In the genomic region with DNA sequence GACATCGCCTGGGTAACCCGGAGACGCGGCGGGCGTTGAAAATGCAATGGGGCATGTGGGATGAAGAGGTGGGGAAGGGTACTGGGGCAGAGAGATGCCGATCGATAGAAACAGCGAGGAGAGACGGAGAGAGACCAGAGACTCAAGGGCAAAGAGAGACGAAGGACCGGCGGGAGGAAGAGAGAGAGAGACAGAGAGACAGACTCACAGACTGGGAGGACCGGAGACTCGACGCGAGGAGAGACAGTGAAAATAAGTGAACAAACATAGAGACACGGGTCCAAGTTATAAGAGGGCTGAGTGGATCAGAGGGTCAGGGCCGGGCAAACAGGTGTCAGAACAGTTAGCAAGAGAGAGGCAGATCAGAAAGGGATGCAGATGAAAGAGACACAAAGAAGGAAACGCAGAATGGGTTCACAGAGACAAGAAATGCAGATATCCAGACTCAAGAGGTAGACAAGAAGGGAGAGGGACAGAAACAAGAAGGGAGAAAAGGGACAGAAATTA, we compare ENCODE assay signal across 8 cellular contexts. TPM values are rescaled to one million over a fixed set of nuclear protein-coding genes. Genes with fewer than 3 reads are reported as not detected.
A peak's percentile ranks its signal among the peaks of the same experiment; 100 is the strongest.
DNase-seq lines count a peak whose midpoint lies in the region; ATAC-seq and TF ChIP-seq lines count a peak whose summit lies in the region.

No MANE protein-coding gene starts in this region.

- no peaks in the 10 kb centered on the region for H3K9me3 Mint-ChIP-seq in activated CD8-positive, alpha-beta T cell treated with anti-CD3 and anti-CD28 coated beads, Interleukin-2, amount 10 ng/mL, durations not matched to agents 7 days and 5 days (ENCODE audit: insufficient read depth)

- TF ChIP-seq CTCF in HEK293 (tag by site-specific recombination; IDR thresholded peaks at IDR 0.05) (no peak), spleen (IDR thresholded peaks at IDR 0.05 in 8 of 11, conservative IDR thresholded peaks at IDR 0.05 in 3 of 11) (no peak)

- no peaks in the 10 kb centered on the region for H3K27me3 ChIP-seq in iPS DF 6.9 (ENCODE audit: control insufficient read depth, insufficient read depth, low read length)
- H3K27me3 ChIP-seq in spleen (replicated peaks in 1 of 7) = no peaks in the 10 kb centered on the region

- ATAC-seq in activated CD8-positive, alpha-beta T cell treated with anti-CD3 and anti-CD28 coated beads, Interleukin-2, amount 10 ng/mL, durations not matched to agents 7 days and 5 days = no peak

- H3K9me3 ChIP-seq in HEK293 (ENCODE audit: control insufficient read depth, insufficient read depth, low read depth, low read length) = no peaks in the 10 kb centered on the region
- H3K9me3 ChIP-seq in iPS DF 6.9 (ENCODE audit: control insufficient read depth, insufficient read depth, low read length) = no peaks in the 10 kb centered on the region
- H3K9me3 ChIP-seq in spleen = no peaks in the 10 kb centered on the region

- peaks cover 39% of the 10 kb centered on the region for H3K4me1 Mint-ChIP-seq in activated CD8-positive, alpha-beta T cell treated with anti-CD3 and anti-CD28 coated beads, Interleukin-2, amount 10 ng/mL, durations not matched to agents 7 days and 5 days (ENCODE audit: low read depth)

- CTCF ChIA-PET in HEK293 (lab: Yijun Ruan, JAX) = interaction anchor here (0.6 kb wide), 1 partner anchor 779 kb away, joined by 3 read pairs; no protein-coding TSS in a partner anchor
- CTCF ChIA-PET in activated CD8-positive, alpha-beta T cell treated with anti-CD3 and anti-CD28 coated beads, Interleukin-2, amount 10 ng/mL, durations not matched to agents 7 days and 5 days (lab: Charles Lee) = no interaction called here

- peak overlapping the region; percentile 86 for H3K4me3 Mint-ChIP-seq in activated CD8-positive, alpha-beta T cell treated with anti-CD3 and anti-CD28 coated beads, Interleukin-2, amount 10 ng/mL, durations not matched to agents 7 days and 5 days

- peak overlapping the region; percentile 67 for H3K4me3 ChIP-seq in HEK293 (ENCODE audit: low read depth, low read length)
- peak overlapping the region; percentile 2; the same call in 1 of the 2 replicates for H3K4me3 ChIP-seq in iPS DF 6.9 (ENCODE audit: low read length)
- peak overlapping the region in 7 of 8 donors; percentile 37 to 87 (median 59) for H3K4me3 ChIP-seq in spleen

- intact Hi-C loops in spleen (cut with DNase I; ENCODE audit: low total_unique reads) = no loop called here

- POLR2A ChIA-PET in HEK293 (lab: Yijun Ruan, JAX) = no interaction called here
- POLR2A ChIA-PET in activated CD8-positive, alpha-beta T cell treated with anti-CD3 and anti-CD28 coated beads, Interleukin-2, amount 10 ng/mL, durations not matched to agents 7 days and 5 days (lab: Charles Lee) = no interaction called here

- H3K27ac ChIP-seq in HEK293 (ENCODE audit: extremely low read depth, low read depth, low read length) = peak overlapping the region; percentile 77; the same call in 1 of the 2 replicates
- no peak overlapping the region for H3K27ac ChIP-seq in iPS DF 6.9 (ENCODE audit: low read length)
- peak overlapping the region; percentile 94 to 99 (median 97) for H3K27ac ChIP-seq in spleen

- H3K36me3 ChIP-seq in HEK293 (ENCODE audit: control insufficient read depth in 2 of 2, insufficient read depth in 1 of 2, low read length in 2 of 2) (peaks cover 0 to 34% of the 10 kb centered on the region in 2 experiments; a peak in 2 of 3 replicates), iPS DF 6.9 (ENCODE audit: control insufficient read depth, insufficient read depth, low read length) (peaks cover 9% of the 10 kb centered on the region), spleen (peaks cover 0 to 30% (median 15%) of the 10 kb centered on the region in 6 donors)

- H3K27ac Mint-ChIP-seq in activated CD8-positive, alpha-beta T cell treated with anti-CD3 and anti-CD28 coated beads, Interleukin-2, amount 10 ng/mL, durations not matched to agents 7 days and 5 days = peak overlapping the region; percentile 99

- WGBS in iPS DF 6.9 (ENCODE audit: insufficient coverage, insufficient read length) = no CpG with 5 or more reads among the region's 20 CpGs
- 1 to 3% (median 2%) methylated on average over 20 of the region's 20 CpGs for WGBS in spleen, 5 donors

- peaks cover 8% of the 10 kb centered on the region for H3K4me1 ChIP-seq in HEK293 (ENCODE audit: control insufficient read depth, insufficient read depth, low read length)
- H3K4me1 ChIP-seq in iPS DF 6.9 (ENCODE audit: control insufficient read depth, insufficient read depth, low read length) = no peaks in the 10 kb centered on the region
- H3K4me1 ChIP-seq in spleen = peaks cover 10 to 68% (median 42%) of the 10 kb centered on the region in 6 donors

- TF ChIP-seq POLR2A in spleen (IDR thresholded peaks at IDR 0.05) = no peak

- no peaks in the 10 kb centered on the region for H3K27me3 Mint-ChIP-seq in activated CD8-positive, alpha-beta T cell treated with anti-CD3 and anti-CD28 coated beads, Interleukin-2, amount 10 ng/mL, durations not matched to agents 7 days and 5 days (ENCODE audit: low read depth)

- H3K36me3 Mint-ChIP-seq in activated CD8-positive, alpha-beta T cell treated with anti-CD3 and anti-CD28 coated beads, Interleukin-2, amount 10 ng/mL, durations not matched to agents 7 days and 5 days (ENCODE audit: low read depth) = peaks cover 23% of the 10 kb centered on the region

- no peak for DNase-seq in activated CD8-positive, alpha-beta T cell treated with anti-CD3 and anti-CD28 coated beads, Interleukin-2, amount 10 ng/mL, durations not matched to agents 7 days and 5 days
- DNase-seq in iPS DF 6.9 (ENCODE audit: low read depth, low spot score) (no peak), spleen (no peak), NCI-H1092 treated with DMSO at 0.1 percent for 48 hours (lab: John Stamatoyannopoulos, UW) (no peak), NCI-H82 (lab: John Stamatoyannopoulos, UW) (no peak), NCI-H1092 (lab: John Stamatoyannopoulos, UW) (no peak), NCI-H1048 (lab: John Stamatoyannopoulos, UW) (no peak)

TF ChIP-seq in HEK293, 187 proteins besides CTCF, POLR2A, EP300 and RAD21 (continues in another document):
- TF ChIP-seq, protein P1, sequence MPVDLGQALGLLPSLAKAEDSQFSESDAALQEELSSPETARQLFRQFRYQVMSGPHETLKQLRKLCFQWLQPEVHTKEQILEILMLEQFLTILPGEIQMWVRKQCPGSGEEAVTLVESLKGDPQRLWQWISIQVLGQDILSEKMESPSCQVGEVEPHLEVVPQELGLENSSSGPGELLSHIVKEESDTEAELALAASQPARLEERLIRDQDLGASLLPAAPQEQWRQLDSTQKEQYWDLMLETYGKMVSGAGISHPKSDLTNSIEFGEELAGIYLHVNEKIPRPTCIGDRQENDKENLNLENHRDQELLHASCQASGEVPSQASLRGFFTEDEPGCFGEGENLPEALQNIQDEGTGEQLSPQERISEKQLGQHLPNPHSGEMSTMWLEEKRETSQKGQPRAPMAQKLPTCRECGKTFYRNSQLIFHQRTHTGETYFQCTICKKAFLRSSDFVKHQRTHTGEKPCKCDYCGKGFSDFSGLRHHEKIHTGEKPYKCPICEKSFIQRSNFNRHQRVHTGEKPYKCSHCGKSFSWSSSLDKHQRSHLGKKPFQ (tag by site-specific recombination; IDR thresholded peaks at IDR 0.05) = no peak
- TF ChIP-seq ZFHX2 (tag by site-specific recombination; conservative IDR thresholded peaks at IDR 0.05) (peak; percentile 17; the same call in 1 of the 2 replicates), ZNF76 (tag by site-specific recombination; IDR thresholded peaks at IDR 0.05; ENCODE audit: borderline replicate concordance, low read depth) (peak; percentile 11; the same call in 1 of the 2 replicates), ZNF248 (tag by site-specific recombination; IDR thresholded peaks at IDR 0.05) (0 out of 2 replicates have a peak, but pooled peaks have one; percentile 53), ZNF23 (tag by site-specific recombination; IDR thresholded peaks at IDR 0.05; ENCODE audit: borderline replicate concordance) (peak; percentile 22; the same call in 1 of the 2 replicates), SCRT2 (tag by site-specific recombination; IDR thresholded peaks at IDR 0.05) (peak; percentile 76; the same call in 1 of the 2 replicates), GLI4 (tag by site-specific recombination; IDR thresholded peaks at IDR 0.05) (0 out of 2 replicates have a peak, but pooled peaks have one; percentile 36), ZNF140 (tag by site-specific recombination; IDR thresholded peaks at IDR 0.05) (no peak), PRDM1 (tag by site-specific recombination; IDR thresholded peaks at IDR 0.05) (peak; percentile 67)
- TF ChIP-seq, protein P2, sequence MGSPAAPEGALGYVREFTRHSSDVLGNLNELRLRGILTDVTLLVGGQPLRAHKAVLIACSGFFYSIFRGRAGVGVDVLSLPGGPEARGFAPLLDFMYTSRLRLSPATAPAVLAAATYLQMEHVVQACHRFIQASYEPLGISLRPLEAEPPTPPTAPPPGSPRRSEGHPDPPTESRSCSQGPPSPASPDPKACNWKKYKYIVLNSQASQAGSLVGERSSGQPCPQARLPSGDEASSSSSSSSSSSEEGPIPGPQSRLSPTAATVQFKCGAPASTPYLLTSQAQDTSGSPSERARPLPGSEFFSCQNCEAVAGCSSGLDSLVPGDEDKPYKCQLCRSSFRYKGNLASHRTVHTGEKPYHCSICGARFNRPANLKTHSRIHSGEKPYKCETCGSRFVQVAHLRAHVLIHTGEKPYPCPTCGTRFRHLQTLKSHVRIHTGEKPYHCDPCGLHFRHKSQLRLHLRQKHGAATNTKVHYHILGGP (tag by site-specific recombination; IDR thresholded peaks at IDR 0.05) = 0 out of 2 replicates have a peak, but pooled peaks have one; percentile 13

RNA-seq across cellular contexts. Expression of a gene that starts 0.6 kb away (rescaled TPM):
- total RNA-seq in activated CD8-positive, alpha-beta T cell treated with anti-CD3 and anti-CD28 coated beads, Interleukin-2, amount 10 ng/mL, durations not matched to agents 7 days and 5 days = 10 to 100 TPM; 20.0 to 20.6 TPM
- total RNA-seq in spleen = 10 to 100 TPM; 27.7 to 41.6 (median 35.7) TPM
- 10 to 100 TPM; 13.2 to 23.0 (median 20.6) TPM for polyA plus RNA-seq in spleen

RNA-seq across cellular contexts. Expression of a gene that starts 15.3 kb away (rescaled TPM):
- 10 to 100 TPM; 80.7 to 94.1 TPM for total RNA-seq in activated CD8-positive, alpha-beta T cell treated with anti-CD3 and anti-CD28 coated beads, Interleukin-2, amount 10 ng/mL, durations not matched to agents 7 days and 5 days
- 10 to 100 TPM; 19.1 to 66.9 (median 44.0) TPM for total RNA-seq in spleen
- 10 to 100 TPM; 33.2 to 47.3 (median 36.9) TPM for polyA plus RNA-seq in spleen

RNA-seq across cellular contexts. Expression of a gene that starts 18.8 kb away (rescaled TPM):
- 100 to 1,000 TPM; 108 to 114 TPM for total RNA-seq in activated CD8-positive, alpha-beta T cell treated with anti-CD3 and anti-CD28 coated beads, Interleukin-2, amount 10 ng/mL, durations not matched to agents 7 days and 5 days
- total RNA-seq in spleen = 100 to 1,000 TPM in 3 of 7 donors, 10 to 100 TPM in 4; 79.9 to 115 (median 89.9) TPM
- 100 to 1,000 TPM; 112 to 124 (median 121) TPM for polyA plus RNA-seq in spleen

RNA-seq across cellular contexts. Expression of a gene that starts 29.8 kb away (rescaled TPM):
- total RNA-seq in activated CD8-positive, alpha-beta T cell treated with anti-CD3 and anti-CD28 coated beads, Interleukin-2, amount 10 ng/mL, durations not matched to agents 7 days and 5 days = 100 to 1,000 TPM; 476 to 528 TPM
- total RNA-seq in spleen = 100 to 1,000 TPM; 216 to 294 (median 232) TPM
- 100 to 1,000 TPM; 181 to 233 (median 183) TPM for polyA plus RNA-seq in spleen

RNA-seq across cellular contexts. Expression of a gene that starts 54.1 kb away (rescaled TPM):
- total RNA-seq in activated CD8-positive, alpha-beta T cell treated with anti-CD3 and anti-CD28 coated beads, Interleukin-2, amount 10 ng/mL, durations not matched to agents 7 days and 5 days = 10 to 100 TPM; 13.9 to 16.7 TPM
- 10 to 100 TPM; 11.1 to 16.0 (median 13.0) TPM for total RNA-seq in spleen
- 1 to 10 TPM; 4.0 to 8.8 (median 4.4) TPM for polyA plus RNA-seq in spleen

Comparison
In these comparisons a context has a peak if more than half of its experiments do, and no peak if none do; other contexts are left out.
1. H3K4me3 ChIP-seq: peak in every context shown above with its lines; median percentile 67 in HEK293; 59 in spleen; 2 in iPS DF 6.9.